8 cellular contexts compared by ENCODE assay signal in the genomic region with DNA sequence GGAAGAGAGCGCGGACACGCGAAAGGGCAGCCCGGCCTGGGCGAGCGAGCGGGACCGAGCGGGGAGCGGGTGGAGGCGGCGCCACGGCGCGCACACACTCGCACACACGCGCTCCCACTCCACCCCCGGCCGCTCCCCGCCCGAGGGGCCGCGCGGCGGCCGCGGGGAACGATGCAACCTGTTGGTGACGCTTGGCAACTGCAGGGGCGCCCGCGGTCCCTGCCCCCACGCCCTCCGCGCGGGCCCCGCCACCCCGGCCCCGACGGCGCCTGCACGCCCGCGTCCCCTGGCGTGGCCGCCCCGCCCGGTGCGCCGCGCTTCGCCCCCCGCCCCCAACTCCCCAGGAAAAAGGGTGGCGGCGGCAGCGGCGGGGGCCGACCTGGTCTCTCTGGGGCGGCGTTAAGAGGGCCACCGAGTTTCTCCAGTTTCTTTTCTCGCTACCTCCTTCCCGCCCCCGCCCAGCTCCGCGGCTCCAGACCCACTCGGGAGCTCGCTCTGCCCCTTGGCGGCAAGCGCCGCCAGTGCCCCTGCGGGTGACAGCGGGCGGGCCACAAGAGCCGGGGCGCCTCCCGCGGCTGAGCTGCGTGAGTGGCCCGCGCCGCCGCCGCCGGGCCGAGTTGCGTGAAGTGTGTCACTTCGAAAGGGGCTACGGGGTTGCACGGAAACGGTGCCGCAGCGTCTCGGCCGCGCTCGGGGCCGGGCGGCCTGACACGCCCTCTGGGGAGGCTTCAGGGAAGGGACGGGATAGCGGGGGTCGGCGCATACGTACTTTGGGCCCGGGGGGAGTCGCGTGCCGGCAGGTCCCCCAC. TPM values are rescaled to one million over a fixed set of nuclear protein-coding genes. Genes with fewer than 3 reads are reported as not detected.
A peak's percentile ranks its signal among the peaks of the same experiment; 100 is the strongest.
DNase-seq lines count a peak whose midpoint lies in the region; ATAC-seq and TF ChIP-seq lines count a peak whose summit lies in the region.

A gene (minus strand): TSS at position 80 of the 809 bp plus-strand sequence. CDS start 2,847 bp downstream, outside the sequence.

- intact Hi-C loops in heart right ventricle (cut with DNase I) (loop anchor here (2.0 to 10.0 kb wide), 25 partner anchors 87 to 741 kb away; no protein-coding TSS in a partner anchor), prostate gland (cut with DNase I) (loop anchor here (2.0 to 10.0 kb wide), 6 partner anchors 179 to 482 kb away; no protein-coding TSS in a partner anchor)

- peaks cover 39% of the 10 kb centered on the region for H3K4me1 Mint-ChIP-seq in GM23338
- H3K4me1 Mint-ChIP-seq in T-cell: peaks cover 40 to 47% (median 41%) of the 10 kb centered on the region in 3 donors

- POLR2A ChIA-PET in T-cell (lab: Charles Lee): interaction anchor here (0.6 to 2.0 kb wide), 17 partner anchors 9 to 1318 kb away, joined by 3 to 12 read pairs (median 4); a partner anchor contains a TSS

- H3K9me3 Mint-ChIP-seq in GM23338 (no peaks in the 10 kb centered on the region; the same call in 2 of the 3 replicates), T-cell (no peaks in the 10 kb centered on the region)

- CTCF ChIA-PET in T-cell (lab: Charles Lee): interaction anchor here (0.6 to 2.8 kb wide), 22 partner anchors 9 to 1840 kb away, joined by 3 to 33 read pairs (median 4); no protein-coding TSS in a partner anchor

- H3K4me3 Mint-ChIP-seq in GM23338 (peak within 1 kb of the TSS; percentile 85), T-cell (peak within 1 kb of the TSS; percentile 89 to 95 (median 92))

- H3K27me3 ChIP-seq in GM23338 (ENCODE audit: insufficient read depth) (peaks cover 50% of the 10 kb centered on the region), heart right ventricle (no peaks in the 10 kb centered on the region), prostate gland (replicated peaks; ENCODE audit: insufficient read depth) (no peaks in the 10 kb centered on the region)

- H3F3A ChIP-seq in GM23338 (replicated peaks; ENCODE audit: low read depth): no peaks in the 10 kb centered on the region; the same call in 1 of the 2 replicates

- H3K9me2 ChIP-seq in GM23338 (ENCODE audit: insufficient read depth): peaks cover 7% of the 10 kb centered on the region

- H3K9me3 ChIP-seq in heart right ventricle (no peaks in the 10 kb centered on the region), prostate gland (no peaks in the 10 kb centered on the region)

- H3K4me2 ChIP-seq in GM23338: peak within 1 kb of the TSS; percentile 95

- H3K27me3 Mint-ChIP-seq in GM23338 (ENCODE audit: insufficient read depth, low read depth, poor library complexity) (peaks cover 32% of the 10 kb centered on the region), T-cell (no peaks in the 10 kb centered on the region)

- peak within 1 kb of the TSS; percentile 100 for H2AFZ ChIP-seq in GM23338

- peak within 1 kb of the TSS; percentile 93 for H3K4me3 ChIP-seq in GM23338
- H3K4me3 ChIP-seq in LNCaP clone FGC (ENCODE audit: low read depth, low read length): peak within 1 kb of the TSS; percentile 37
- H3K4me3 ChIP-seq in heart right ventricle: peak within 1 kb of the TSS; percentile 65 to 97 (median 88)
- H3K4me3 ChIP-seq in prostate gland: peak within 1 kb of the TSS; percentile 83 to 86

- H3K27ac Mint-ChIP-seq in GM23338 (no peak within 1 kb of the TSS), T-cell (peak within 1 kb of the TSS; percentile 96 to 99)

- peak; percentile 43 for ATAC-seq in GM23338
- ATAC-seq in T-cell (replicated peaks in 1 of 4): peak; percentile 72 to 81 (median 76)
- peak; percentile 68 to 91 (median 78) for ATAC-seq in heart right ventricle

- H3K36me3 ChIP-seq in GM23338 (ENCODE audit: insufficient read depth): no peaks in the 10 kb centered on the region
- H3K36me3 ChIP-seq in heart right ventricle: peaks cover 0 to 16% (median 0%) of the 10 kb centered on the region in 9 donors
- no peaks in the 10 kb centered on the region for H3K36me3 ChIP-seq in prostate gland

- no peaks in the 10 kb centered on the region for H3K79me2 ChIP-seq in GM23338 (replicated peaks; ENCODE audit: insufficient read depth)

- peak; percentile 45 for TF ChIP-seq POLR2A in prostate gland (IDR thresholded peaks at IDR 0.05)

- DNase-seq in GM04504 (ENCODE audit: low read depth) (peak; percentile 86), GM23338 (ENCODE audit: low spot score) (peak; percentile 66), LNCaP clone FGC (ENCODE audit: low read depth) (no peak), T-cell (peak; percentile 80 to 92 (median 86)), heart right ventricle (peak; percentile 88 to 91), prostate gland (ENCODE audit: low spot score) (peak; percentile 78), ureter (ENCODE audit: low spot score) (peak; percentile 88)

- peaks cover 33% of the 10 kb centered on the region for H3K4me1 ChIP-seq in GM23338 (ENCODE audit: insufficient read depth)
- H3K4me1 ChIP-seq in heart right ventricle: peaks cover 0 to 39% (median 18%) of the 10 kb centered on the region in 9 donors
- H3K4me1 ChIP-seq in prostate gland (replicated peaks): no peaks in the 10 kb centered on the region

- H3K36me3 Mint-ChIP-seq in GM23338 (ENCODE audit: low read depth): peaks cover 8% of the 10 kb centered on the region; the same call in 2 of the 3 replicates
- peaks cover 25% of the 10 kb centered on the region for H3K36me3 Mint-ChIP-seq in T-cell

- no peaks in the 10 kb centered on the region for H4K20me1 ChIP-seq in GM23338 (replicated peaks; ENCODE audit: insufficient read depth)

- TF ChIP-seq CTCF in GM23338 (conservative IDR thresholded peaks at IDR 0.05; ENCODE audit: low read depth in 2 of 2) (peak in 1 of 2 experiments; percentile 40; a peak in 2 of 4 replicates), LNCaP clone FGC (IDR thresholded peaks at IDR 0.05; ENCODE audit: control insufficient read depth, extremely low read depth, insufficient read depth) (peak; percentile 46), heart right ventricle (IDR thresholded peaks at IDR 0.05) (peak; percentile 50 to 86 (median 63)), prostate gland (IDR thresholded peaks at IDR 0.05) (peak; percentile 24 to 65 (median 40))

- WGBS in adipose tissue, 3 donors: 0 to 1% (median 1%) methylated on average over 81 to 110 of the region's 111 CpGs
- WGBS in heart right ventricle, 2 donors: 1% methylated on average over 75 to 109 of the region's 111 CpGs
- WGBS in prostate gland: under 1% methylated on average over 82 of the region's 111 CpGs

- no peak within 1 kb of the TSS for H3K27ac ChIP-seq in GM23338 (ENCODE audit: low read depth)
- H3K27ac ChIP-seq in adipose tissue (ENCODE audit: low read depth, low read length): peak within 1 kb of the TSS; percentile 92
- H3K27ac ChIP-seq in heart right ventricle: peak within 1 kb of the TSS; percentile 96 to 100 (median 99)
- H3K27ac ChIP-seq in prostate gland: peak within 1 kb of the TSS; percentile 95 to 96

TF ChIP-seq in GM23338, 12 proteins besides CTCF, POLR2A, EP300 and RAD21 (continues in another document):
- TF ChIP-seq, protein P1, sequence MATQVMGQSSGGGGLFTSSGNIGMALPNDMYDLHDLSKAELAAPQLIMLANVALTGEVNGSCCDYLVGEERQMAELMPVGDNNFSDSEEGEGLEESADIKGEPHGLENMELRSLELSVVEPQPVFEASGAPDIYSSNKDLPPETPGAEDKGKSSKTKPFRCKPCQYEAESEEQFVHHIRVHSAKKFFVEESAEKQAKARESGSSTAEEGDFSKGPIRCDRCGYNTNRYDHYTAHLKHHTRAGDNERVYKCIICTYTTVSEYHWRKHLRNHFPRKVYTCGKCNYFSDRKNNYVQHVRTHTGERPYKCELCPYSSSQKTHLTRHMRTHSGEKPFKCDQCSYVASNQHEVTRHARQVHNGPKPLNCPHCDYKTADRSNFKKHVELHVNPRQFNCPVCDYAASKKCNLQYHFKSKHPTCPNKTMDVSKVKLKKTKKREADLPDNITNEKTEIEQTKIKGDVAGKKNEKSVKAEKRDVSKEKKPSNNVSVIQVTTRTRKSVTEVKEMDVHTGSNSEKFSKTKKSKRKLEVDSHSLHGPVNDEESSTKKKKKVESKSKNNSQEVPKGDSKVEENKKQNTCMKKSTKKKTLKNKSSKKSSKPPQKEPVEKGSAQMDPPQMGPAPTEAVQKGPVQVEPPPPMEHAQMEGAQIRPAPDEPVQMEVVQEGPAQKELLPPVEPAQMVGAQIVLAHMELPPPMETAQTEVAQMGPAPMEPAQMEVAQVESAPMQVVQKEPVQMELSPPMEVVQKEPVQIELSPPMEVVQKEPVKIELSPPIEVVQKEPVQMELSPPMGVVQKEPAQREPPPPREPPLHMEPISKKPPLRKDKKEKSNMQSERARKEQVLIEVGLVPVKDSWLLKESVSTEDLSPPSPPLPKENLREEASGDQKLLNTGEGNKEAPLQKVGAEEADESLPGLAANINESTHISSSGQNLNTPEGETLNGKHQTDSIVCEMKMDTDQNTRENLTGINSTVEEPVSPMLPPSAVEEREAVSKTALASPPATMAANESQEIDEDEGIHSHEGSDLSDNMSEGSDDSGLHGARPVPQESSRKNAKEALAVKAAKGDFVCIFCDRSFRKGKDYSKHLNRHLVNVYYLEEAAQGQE (IDR thresholded peaks at IDR 0.05; ENCODE audit: unreplicated experiment): no peak
- no peak for TF ChIP-seq JUNB (IDR thresholded peaks at IDR 0.05; ENCODE audit: unreplicated experiment)
- no peak for TF ChIP-seq CREB1 (CRISPR knock-in tag; IDR thresholded peaks at IDR 0.05; ENCODE audit: low read depth)
- no peak for TF ChIP-seq ZNF114 (CRISPR knock-in tag; IDR thresholded peaks at IDR 0.05)
- TF ChIP-seq EZH2phosphoT487 (IDR thresholded peaks at IDR 0.05; ENCODE audit: unreplicated experiment): no peak

RNA-seq across cellular contexts. Expression of the gene that starts here (rescaled TPM):
- 2.4 and 4.6 TPM in 2 replicates for total RNA-seq in GM23338 (2014; rRNA removed; shearing (Covaris generic))
- polyA plus RNA-seq in GM23338 (2016; fragmentation: Nextera tagmentation; extraction: Ambion mirVana) (0.89 and 1.2 TPM in 2 replicates), adipose tissue (10 to 100 TPM in 2 of 3 donors, 1 to 10 TPM in 1; 8.9 to 31.6 (median 24.4) TPM), heart right ventricle (10 to 100 TPM; 11.0 to 14.5 TPM)
- total RNA-seq in T-cell (100 to 1,000 TPM; 108 to 156 (median 122) TPM), heart right ventricle (10 to 100 TPM; 31.1 to 62.3 (median 47.6) TPM), prostate gland (10 to 100 TPM; 42.4 to 55.5 TPM), ureter (45.8 TPM)

Comparison
In these comparisons a context has a peak if more than half of its experiments do, and no peak if none do; other contexts are left out.
1. H3K4me3 ChIP-seq: peak in every context shown above with its lines; median percentile 93 in GM23338; 88 in heart right ventricle; 84 in prostate gland; 37 in LNCaP clone FGC.